Comparison of ENCODE assay signal across 9 cellular contexts in genomic region chr3:112415390-112415789, GRCh38.
"Had no signal": no experiment of that assay in that cellular context is flagged by ENCODE, and none has a peak within 500 bp of the region (broad histone marks: within the 10 kb centered on the region; RNA-seq: fewer than 3 reads in every experiment).

No MANE protein-coding gene starts in this region.

- H3K9me3 ChIP-seq: HAP-1 had no signal

- H3K27ac Mint-ChIP-seq: GM23338, HFFc6 had no signal

- H3K4me2 ChIP-seq: GM23338 had no signal

- H3K36me3 ChIP-seq: HAP-1 had no signal

- ATAC-seq: HCT116, K562 had no signal

- H3K9me3 Mint-ChIP-seq: HFFc6 had no signal

- FAIRE-seq: HTR-8/SVneo, K562 had no signal

- H2AFZ ChIP-seq: GM23338 had no signal

- DNase-seq: H7, HFFc6, IMR-90, KG1 had no signal

- H3K4me3 ChIP-seq: GM23338, HAP-1, K562 had no signal

- H3K4me3 Mint-ChIP-seq: GM23338, HFFc6 had no signal

- H3K4me1 ChIP-seq: HAP-1 had no signal
